26 cellular contexts compared by ENCODE assay signal in genomic region chr10:1532636-1533035, GRCh38.
"Had no signal": no experiment of that assay in that cellular context is flagged by ENCODE, and none has a peak within 500 bp of the region (broad histone marks: within the 10 kb centered on the region; RNA-seq: fewer than 3 reads in every experiment).

No MANE protein-coding gene starts in this region.

- H3K27me3 ChIP-seq: brain microvascular endothelial cell, cardiac muscle cell had no signal

- H3K9me3 Mint-ChIP-seq: activated CD4-positive, alpha-beta memory T cell treated with anti-CD3 and anti-CD28 coated beads for 36 hours; activated CD4-positive, alpha-beta T cell treated with anti-CD3 and anti-CD28 coated beads, Interleukin-2, amount 10 ng/mL, durations not matched to agents 7 days and 5 days; activated T-cell treated with anti-CD3 and anti-CD28 coated beads, Interleukin-2, amount 50 U/mL, for 4 hours had no signal

- H3K27ac ChIP-seq: brain microvascular endothelial cell, cardiac muscle cell, SK-N-MC, VCaP had no signal

- H3K36me3 Mint-ChIP-seq: activated CD4-positive, alpha-beta memory T cell treated with anti-CD3 and anti-CD28 coated beads for 36 hours; activated naive CD8-positive, alpha-beta T cell had no signal

- H3K4me1 Mint-ChIP-seq: activated CD4-positive, alpha-beta T cell treated with anti-CD3 and anti-CD28 coated beads, Interleukin-2, amount 10 ng/mL, durations not matched to agents 7 days and 5 days had no signal

- H3K27ac Mint-ChIP-seq: activated CD4-positive, alpha-beta memory T cell treated with anti-CD3 and anti-CD28 coated beads for 36 hours; activated CD4-positive, alpha-beta T cell treated with anti-CD3 and anti-CD28 coated beads, Interleukin-2, amount 10 ng/mL, durations not matched to agents 7 days and 5 days; activated naive CD8-positive, alpha-beta T cell had no signal

- H3K4me3 ChIP-seq: cardiac muscle cell, K562, SK-N-MC had no signal

- ATAC-seq: activated T-cell treated with anti-CD3 and anti-CD28 coated beads, Interleukin-2, amount 50 U/mL, for 4 hours; K562; Panc1; Right ventricle myocardium inferior had no signal

- DNase-seq: activated CD4-positive, alpha-beta memory T cell treated with anti-CD3 and anti-CD28 coated beads for 36 hours; activated CD4-positive, alpha-beta T cell treated with anti-CD3 and anti-CD28 coated beads, Interleukin-2, amount 10 ng/mL, durations not matched to agents 7 days and 5 days; activated CD4-positive, CD25-positive, alpha-beta regulatory T cell; activated CD8-positive, alpha-beta memory T cell treated with anti-CD3 and anti-CD28 coated beads for 24 hours; activated effector memory CD4-positive, alpha-beta T cell treated with anti-CD3 and anti-CD28 coated beads, Interleukin-2, amount 50 U/mL, for 16 hours; activated naive CD4-positive, alpha-beta T cell treated with Interleukin-2 at 50 U/mL for 16 hours; activated T-cell treated with anti-CD3 and anti-CD28 coated beads, Interleukin-2, amount 50 U/mL, for 4 hours; brain microvascular endothelial cell; Kasumi-1; NCI-H1105 treated with DMSO at 0.1 percent for 48 hours; NCI-H1694 treated with DMSO at 0.1 percent for 48 hours; NCI-H2029 treated with DMSO at 0.1 percent for 48 hours; NCI-H2227 treated with DMSO at 0.1 percent for 48 hours; NCI-H446 treated with DMSO at 0.1 percent for 48 hours; NCI-H524 treated with DMSO at 0.1 percent for 48 hours; NCI-H82; OCI-M1; RPMI8226; T-helper 1 cell had no signal

- H3K27me3 Mint-ChIP-seq: activated CD4-positive, alpha-beta T cell treated with anti-CD3 and anti-CD28 coated beads, Interleukin-2, amount 10 ng/mL, durations not matched to agents 7 days and 5 days had no signal

- H3K4me3 Mint-ChIP-seq: activated CD4-positive, alpha-beta memory T cell treated with anti-CD3 and anti-CD28 coated beads for 36 hours; activated CD4-positive, alpha-beta T cell treated with anti-CD3 and anti-CD28 coated beads, Interleukin-2, amount 10 ng/mL, durations not matched to agents 7 days and 5 days; activated naive CD8-positive, alpha-beta T cell; activated T-cell treated with anti-CD3 and anti-CD28 coated beads, Interleukin-2, amount 50 U/mL, for 4 hours had no signal

- H3K36me3 ChIP-seq: brain microvascular endothelial cell, cardiac muscle cell had no signal
